In genomic region chr2:60957224-60957623, GRCh38 we compare ENCODE assay signal across 1 cellular context.
TF ChIP-seq lines count a peak whose summit lies in the region.

No MANE protein-coding gene starts in this region.

TF ChIP-seq in HepG2, 621 proteins besides CTCF, POLR2A, EP300 and RAD21:
- TF ChIP-seq, protein P1, sequence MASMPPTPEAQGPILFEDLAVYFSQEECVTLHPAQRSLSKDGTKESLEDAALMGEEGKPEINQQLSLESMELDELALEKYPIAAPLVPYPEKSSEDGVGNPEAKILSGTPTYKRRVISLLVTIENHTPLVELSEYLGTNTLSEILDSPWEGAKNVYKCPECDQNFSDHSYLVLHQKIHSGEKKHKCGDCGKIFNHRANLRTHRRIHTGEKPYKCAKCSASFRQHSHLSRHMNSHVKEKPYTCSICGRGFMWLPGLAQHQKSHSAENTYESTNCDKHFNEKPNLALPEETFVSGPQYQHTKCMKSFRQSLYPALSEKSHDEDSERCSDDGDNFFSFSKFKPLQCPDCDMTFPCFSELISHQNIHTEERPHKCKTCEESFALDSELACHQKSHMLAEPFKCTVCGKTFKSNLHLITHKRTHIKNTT (CRISPR knock-in tag; IDR thresholded peaks at IDR 0.05) = no peak
- no peak for TF ChIP-seq SMC3 (IDR thresholded peaks at IDR 0.05; ENCODE audit: low read length)
- TF ChIP-seq AHR (CRISPR knock-in tag; IDR thresholded peaks at IDR 0.05) = no peak
- TF ChIP-seq, protein P2, sequence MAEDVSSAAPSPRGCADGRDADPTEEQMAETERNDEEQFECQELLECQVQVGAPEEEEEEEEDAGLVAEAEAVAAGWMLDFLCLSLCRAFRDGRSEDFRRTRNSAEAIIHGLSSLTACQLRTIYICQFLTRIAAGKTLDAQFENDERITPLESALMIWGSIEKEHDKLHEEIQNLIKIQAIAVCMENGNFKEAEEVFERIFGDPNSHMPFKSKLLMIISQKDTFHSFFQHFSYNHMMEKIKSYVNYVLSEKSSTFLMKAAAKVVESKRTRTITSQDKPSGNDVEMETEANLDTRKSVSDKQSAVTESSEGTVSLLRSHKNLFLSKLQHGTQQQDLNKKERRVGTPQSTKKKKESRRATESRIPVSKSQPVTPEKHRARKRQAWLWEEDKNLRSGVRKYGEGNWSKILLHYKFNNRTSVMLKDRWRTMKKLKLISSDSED (CRISPR knock-in tag; IDR thresholded peaks at IDR 0.05) = no peak
- no peak for TF ChIP-seq ZNF414 (CRISPR knock-in tag; IDR thresholded peaks at IDR 0.05)
- TF ChIP-seq ZNF839 (CRISPR knock-in tag; IDR thresholded peaks at IDR 0.05; ENCODE audit: borderline replicate concordance) = no peak
- no peak for TF ChIP-seq NBN (conservative IDR thresholded peaks at IDR 0.05)
- TF ChIP-seq MXD4 (CRISPR knock-in tag; IDR thresholded peaks at IDR 0.05) = no peak
- no peak for TF ChIP-seq ZNF891 (CRISPR knock-in tag; IDR thresholded peaks at IDR 0.05)
- TF ChIP-seq MXD1 (CRISPR knock-in tag; IDR thresholded peaks at IDR 0.05) = no peak
- TF ChIP-seq ZNF781 (CRISPR knock-in tag; IDR thresholded peaks at IDR 0.05; ENCODE audit: borderline replicate concordance, not compliant biosample characterization) = no peak
- TF ChIP-seq KDM2A (CRISPR knock-in tag; IDR thresholded peaks at IDR 0.05; ENCODE audit: borderline replicate concordance, low read depth) = no peak
- TF ChIP-seq JUND (CRISPR knock-in tag; IDR thresholded peaks at IDR 0.05) = no peak
- no peak for TF ChIP-seq HOXA7 (CRISPR knock-in tag; IDR thresholded peaks at IDR 0.05)
- TF ChIP-seq CENPX (CRISPR knock-in tag; IDR thresholded peaks at IDR 0.05) = no peak
- TF ChIP-seq YY1 (IDR thresholded peaks at IDR 0.05; ENCODE audit: insufficient read depth, insufficient replicate concordance, low read depth, low read length) = no peak
- no peak for TF ChIP-seq ZNF484 (CRISPR knock-in tag; IDR thresholded peaks at IDR 0.05; ENCODE audit: borderline replicate concordance, low read depth)
- no peak for TF ChIP-seq ZNF138 (CRISPR knock-in tag; IDR thresholded peaks at IDR 0.05; ENCODE audit: low read depth)
- TF ChIP-seq KAT8 (CRISPR knock-in tag; IDR thresholded peaks at IDR 0.05) = no peak
- TF ChIP-seq, protein P3, sequence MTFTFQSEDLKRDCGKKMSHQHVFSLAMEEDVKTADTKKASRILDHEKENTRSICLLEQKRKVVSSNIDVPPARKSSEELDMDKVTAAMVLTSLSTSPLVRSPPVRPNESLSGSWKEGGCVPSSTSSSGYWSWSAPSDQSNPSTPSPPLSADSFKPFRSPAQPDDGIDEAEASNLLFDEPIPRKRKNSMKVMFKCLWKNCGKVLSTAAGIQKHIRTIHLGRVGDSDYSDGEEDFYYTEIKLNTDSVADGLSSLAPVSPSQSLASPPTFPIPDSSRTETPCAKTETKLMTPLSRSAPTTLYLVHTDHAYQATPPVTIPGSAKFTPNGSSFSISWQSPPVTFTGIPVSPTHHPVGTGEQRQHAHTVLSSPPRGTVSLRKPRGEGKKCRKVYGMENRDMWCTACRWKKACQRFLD (CRISPR knock-in tag; IDR thresholded peaks at IDR 0.05; ENCODE audit: borderline replicate concordance) = no peak
TF ChIP-seq in HepG2: peak in this region for 0.
